ENCODE assay signal across 1 cellular context in genomic region chr1:196590012-196590708, GRCh38.
TF ChIP-seq lines count a peak whose summit lies in the region.

No MANE protein-coding gene starts in this region.

TF ChIP-seq in HepG2, 621 proteins besides CTCF, POLR2A, EP300 and RAD21 (continued from another document):
- TF ChIP-seq ZHX2 (IDR thresholded peaks at IDR 0.05; ENCODE audit: low read depth): no peak
- no peak for TF ChIP-seq ZHX2 (CRISPR knock-in tag; IDR thresholded peaks at IDR 0.05; ENCODE audit: borderline replicate concordance)
- no peak for TF ChIP-seq ELK4 (CRISPR knock-in tag; IDR thresholded peaks at IDR 0.05; ENCODE audit: borderline replicate concordance)
- TF ChIP-seq ZSCAN9 (CRISPR knock-in tag; IDR thresholded peaks at IDR 0.05; ENCODE audit: borderline replicate concordance): no peak
- no peak for TF ChIP-seq NFE2L2 (IDR thresholded peaks at IDR 0.05; ENCODE audit: low read length)
- TF ChIP-seq THAP11 (CRISPR knock-in tag; IDR thresholded peaks at IDR 0.05): no peak
- TF ChIP-seq ISX (CRISPR knock-in tag; conservative IDR thresholded peaks at IDR 0.05): no peak
- TF ChIP-seq ZNF547 (CRISPR knock-in tag; IDR thresholded peaks at IDR 0.05): no peak
- TF ChIP-seq ZNF333 (CRISPR knock-in tag; IDR thresholded peaks at IDR 0.05; ENCODE audit: borderline replicate concordance): no peak
